ENCODE assay signal across 16 cellular contexts in genomic region chr17:67360880-67361279, GRCh38. TPM values are rescaled to one million over a fixed set of nuclear protein-coding genes. Genes with fewer than 3 reads are reported as not detected.
DNase-seq lines count a peak whose midpoint lies in the region; ATAC-seq and TF ChIP-seq lines count a peak whose summit lies in the region.
"Had no signal": no experiment of that assay in that cellular context is flagged by ENCODE, and none has a peak within 500 bp of the region (broad histone marks: within the 10 kb centered on the region; RNA-seq: fewer than 3 reads in every experiment).

No MANE protein-coding gene starts in this region.

- no CpG with 5 or more reads among the region's 1 CpG for WGBS in mesendoderm (ENCODE audit: extremely low coverage, insufficient coverage, low lambda C conversion rate)

- H4K8ac ChIP-seq in mesendoderm (ENCODE audit: low read depth, low read length), result no peak overlapping the region

- H3K79me2 ChIP-seq in GM23338 (replicated peaks; ENCODE audit: insufficient read depth) (peaks cover 98% of the 10 kb centered on the region), mesendoderm (ENCODE audit: control insufficient read depth, insufficient read depth, low read length) (peaks cover 62% of the 10 kb centered on the region)

- peaks cover 58% of the 10 kb centered on the region for H3K36me3 Mint-ChIP-seq in T-helper 2 cell treated with Interferon-gamma antibody and Interleukin-4, amounts not matched to agents 5 μg/mL and 100 μg/mL, for 36 hours (ENCODE audit: low read depth)
- H3K36me3 Mint-ChIP-seq in GM23338 (ENCODE audit: low read depth), result peaks cover 57% of the 10 kb centered on the region
- H3K36me3 Mint-ChIP-seq in activated naive CD8-positive, alpha-beta T cell, result peaks cover 26% of the 10 kb centered on the region

- ATAC-seq in GM23338 (no peak), HG02840 (IDR thresholded peaks at IDR 0.05; ENCODE audit: low FRiP score, unreplicated experiment) (no peak), HG03354 (IDR thresholded peaks at IDR 0.05; ENCODE audit: poor library complexity, severe bottlenecking, unreplicated experiment) (no peak)
- ATAC-seq: mucosa of descending colon had no signal

- no peak overlapping the region for H3K18ac ChIP-seq in mesendoderm (ENCODE audit: low read length)

- H3K4me1 Mint-ChIP-seq in T-helper 2 cell treated with Interferon-gamma antibody and Interleukin-4, amounts not matched to agents 5 μg/mL and 100 μg/mL, for 36 hours (ENCODE audit: low read depth), result peaks cover 53% of the 10 kb centered on the region
- peaks cover 17% of the 10 kb centered on the region for H3K4me1 Mint-ChIP-seq in GM23338
- H3K4me1 Mint-ChIP-seq in activated naive CD8-positive, alpha-beta T cell (ENCODE audit: low read depth), result peaks cover 72% of the 10 kb centered on the region

- no peaks in the 10 kb centered on the region for H3K9me2 ChIP-seq in GM23338 (ENCODE audit: insufficient read depth)

- H2AK5ac ChIP-seq in mesendoderm (ENCODE audit: low read length), result no peak overlapping the region

- H3K27ac ChIP-seq in GM23338 (ENCODE audit: low read depth), result peak overlapping the region; percentile 39; the same call in 1 of the 2 replicates
- H3K27ac ChIP-seq in mesendoderm (ENCODE audit: low read depth, low read length), result no peak overlapping the region
- H3K27ac ChIP-seq: ascending aorta, ovary had no signal

- H3K36me3 ChIP-seq in GM23338 (ENCODE audit: insufficient read depth) (peaks cover 5% of the 10 kb centered on the region), mesendoderm (ENCODE audit: control insufficient read depth, insufficient read depth, low read length) (no peaks in the 10 kb centered on the region)
- H3K36me3 ChIP-seq: ovary had no signal

- no peak for TF ChIP-seq CTCF in GM23338 (conservative IDR thresholded peaks at IDR 0.05; ENCODE audit: low read depth in 2 of 2)

- no peak overlapping the region for H2BK5ac ChIP-seq in mesendoderm (ENCODE audit: low read length)

- no peak overlapping the region for H2BK120ac ChIP-seq in mesendoderm (ENCODE audit: low read depth, low read length)

- H4K5ac ChIP-seq in mesendoderm (ENCODE audit: low read length), result no peak overlapping the region

- no peak for DNase-seq in T-helper 2 cell treated with Interferon-gamma antibody and Interleukin-4, amounts not matched to agents 5 μg/mL and 100 μg/mL, for 36 hours (ENCODE audit: low spot score)
- DNase-seq in T-helper 2 cell (no peak), GM23338 (ENCODE audit: low spot score) (no peak), mesendoderm (peak; percentile 16), ecto neural progenitor cell (ENCODE audit: low spot score) (no peak)
- DNase-seq: GOT3, mucosa of descending colon, NCI-H187, NCI-H524, ovary, upper lobe of left lung had no signal

- H3K79me1 ChIP-seq in mesendoderm (ENCODE audit: low read length), result peaks cover 7% of the 10 kb centered on the region

- peaks cover 7% of the 10 kb centered on the region for H3F3A ChIP-seq in GM23338 (replicated peaks; ENCODE audit: low read depth)

- peaks cover 40% of the 10 kb centered on the region for H4K20me1 ChIP-seq in GM23338 (replicated peaks; ENCODE audit: insufficient read depth)

- no peak overlapping the region for H3K56ac ChIP-seq in mesendoderm (ENCODE audit: low read length)

- no peak overlapping the region for H2BK15ac ChIP-seq in mesendoderm (replicated peaks; ENCODE audit: low read depth)

- no peak overlapping the region for H3K9ac ChIP-seq in mesendoderm (ENCODE audit: low read length)

- H3K4me3 Mint-ChIP-seq in T-helper 2 cell treated with Interferon-gamma antibody and Interleukin-4, amounts not matched to agents 5 μg/mL and 100 μg/mL, for 36 hours, result no peak overlapping the region
- H3K4me3 Mint-ChIP-seq in GM23338, result no peak overlapping the region
- peak overlapping the region; percentile 68 for H3K4me3 Mint-ChIP-seq in activated naive CD8-positive, alpha-beta T cell

- no peak overlapping the region for H3K4me3 ChIP-seq in GM23338
- no peak overlapping the region for H3K4me3 ChIP-seq in mesendoderm (ENCODE audit: low read length)
- H3K4me3 ChIP-seq: ascending aorta, mucosa of descending colon, ovary, skin epidermis, upper lobe of left lung had no signal

- peaks cover 12% of the 10 kb centered on the region for H3K4me1 ChIP-seq in GM23338 (ENCODE audit: insufficient read depth)
- no peaks in the 10 kb centered on the region for H3K4me1 ChIP-seq in mesendoderm (ENCODE audit: control insufficient read depth, low read depth, low read length)

- no peak overlapping the region for H2AFZ ChIP-seq in GM23338

- no peak overlapping the region for H3K4ac ChIP-seq in mesendoderm (ENCODE audit: low read depth, low read length)

- no peak overlapping the region for H3K23ac ChIP-seq in mesendoderm (ENCODE audit: low read length)

- no peaks in the 10 kb centered on the region for H3K27me3 Mint-ChIP-seq in T-helper 2 cell treated with Interferon-gamma antibody and Interleukin-4, amounts not matched to agents 5 μg/mL and 100 μg/mL, for 36 hours (ENCODE audit: low read depth)
- H3K27me3 Mint-ChIP-seq in GM23338 (ENCODE audit: insufficient read depth, low read depth, poor library complexity), result peaks cover 4% of the 10 kb centered on the region
- H3K27me3 Mint-ChIP-seq in activated naive CD8-positive, alpha-beta T cell, result no peaks in the 10 kb centered on the region

- peak overlapping the region; percentile 37 for H3K27ac Mint-ChIP-seq in T-helper 2 cell treated with Interferon-gamma antibody and Interleukin-4, amounts not matched to agents 5 μg/mL and 100 μg/mL, for 36 hours
- no peak overlapping the region for H3K27ac Mint-ChIP-seq in GM23338
- H3K27ac Mint-ChIP-seq in activated naive CD8-positive, alpha-beta T cell, result peak overlapping the region; percentile 92

- no peaks in the 10 kb centered on the region for H3K27me3 ChIP-seq in GM23338 (ENCODE audit: insufficient read depth)
- no peaks in the 10 kb centered on the region for H3K27me3 ChIP-seq in mesendoderm (ENCODE audit: insufficient read depth, low read length, poor library complexity)
- H3K27me3 ChIP-seq: ascending aorta, ovary, upper lobe of left lung had no signal

- H3K4me2 ChIP-seq in GM23338, result no peak overlapping the region
- no peak overlapping the region for H3K4me2 ChIP-seq in mesendoderm (ENCODE audit: low read length)

- H3K9me3 Mint-ChIP-seq in T-helper 2 cell treated with Interferon-gamma antibody and Interleukin-4, amounts not matched to agents 5 μg/mL and 100 μg/mL, for 36 hours, result no peaks in the 10 kb centered on the region
- no peaks in the 10 kb centered on the region for H3K9me3 Mint-ChIP-seq in GM23338
- H3K9me3 Mint-ChIP-seq in activated naive CD8-positive, alpha-beta T cell (ENCODE audit: low read depth), result no peaks in the 10 kb centered on the region

TF ChIP-seq in GM23338, 12 proteins besides CTCF, POLR2A, EP300 and RAD21 (continues in another document):
- TF ChIP-seq JUNB (IDR thresholded peaks at IDR 0.05; ENCODE audit: unreplicated experiment) (no peak), REST (IDR thresholded peaks at IDR 0.05; ENCODE audit: unreplicated experiment) (no peak), ZNF331 (CRISPR knock-in tag; IDR thresholded peaks at IDR 0.05; ENCODE audit: low read depth) (no peak), ETS1 (IDR thresholded peaks at IDR 0.05) (no peak), ZNF114 (CRISPR knock-in tag; IDR thresholded peaks at IDR 0.05) (no peak), EZH2 (IDR thresholded peaks at IDR 0.05; ENCODE audit: low read depth, unreplicated experiment) (no peak), STAT1 (IDR thresholded peaks at IDR 0.05; ENCODE audit: unreplicated experiment) (no peak), NANOG (IDR thresholded peaks at IDR 0.05; ENCODE audit: borderline replicate concordance) (no peak), EZH2phosphoT487 (IDR thresholded peaks at IDR 0.05; ENCODE audit: unreplicated experiment) (no peak)

RNA-seq across cellular contexts. Expression of gene PSMD12, which starts 5.5 kb away (rescaled TPM):
- 67.1 and 73.7 TPM in 2 replicates for total RNA-seq in GM23338 (2014; rRNA removed; shearing (Covaris generic))
- 130 and 146 TPM in 2 replicates for polyA plus RNA-seq in GM23338 (2016; fragmentation: Nextera tagmentation; extraction: Ambion mirVana)
- 86.5 TPM for polyA plus RNA-seq in mesendoderm (2013, experiment 1 of 2)
- 87.8 TPM for polyA plus RNA-seq in mesendoderm (2013, experiment 2 of 2)

RNA-seq across cellular contexts. Expression of gene PITPNC1, which starts 16.2 kb away (rescaled TPM):
- 22.8 and 32.6 TPM in 2 replicates for total RNA-seq in GM23338 (2014; rRNA removed; shearing (Covaris generic))
- polyA plus RNA-seq in GM23338 (2016; fragmentation: Nextera tagmentation; extraction: Ambion mirVana), result 21.6 and 23.0 TPM in 2 replicates
- 54.2 TPM for polyA plus RNA-seq in mesendoderm (2013, experiment 1 of 2)
- 52.1 TPM for polyA plus RNA-seq in mesendoderm (2013, experiment 2 of 2)
